Comparison of ENCODE assay signal across 20 cellular contexts in the genomic region with DNA sequence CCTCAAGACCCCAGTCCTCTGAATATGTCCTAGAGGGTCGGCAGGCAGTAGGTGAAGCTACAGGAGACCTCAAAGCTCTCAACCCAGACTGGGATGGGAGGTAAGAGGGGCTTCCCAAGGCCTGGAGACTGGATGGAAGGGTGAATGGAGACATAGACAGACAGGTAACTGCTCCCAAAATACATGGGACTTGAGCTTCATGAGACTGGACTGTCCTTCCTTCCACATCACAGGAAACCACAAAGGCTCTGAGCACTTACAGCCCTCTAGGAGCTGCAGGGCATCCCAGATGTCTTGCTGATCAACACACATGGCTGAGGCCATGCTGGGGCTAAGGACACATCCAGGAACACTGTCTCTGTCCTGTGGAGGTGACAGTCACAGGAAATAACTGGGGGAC. TPM values are rescaled to one million over a fixed set of nuclear protein-coding genes. Genes with fewer than 3 reads are reported as not detected.
"Had no signal": no experiment of that assay in that cellular context is flagged by ENCODE, and none has a peak within 500 bp of the region (broad histone marks: within the 10 kb centered on the region; RNA-seq: fewer than 3 reads in every experiment).

No MANE protein-coding gene starts in this region.

- H3K4me3 ChIP-seq: lung, prostate gland, suprapubic skin had no signal

- ATAC-seq: stimulated activated naive CD8-positive, alpha-beta T cell treated with anti-CD3 and anti-CD28 coated beads, Interleukin-15, amount 100 ng/mL, for 72 hours had no signal

- DNase-seq: activated CD4-positive, alpha-beta T cell treated with anti-CD3 and anti-CD28 coated beads for 48 hours; activated CD4-positive, CD25-positive, alpha-beta regulatory T cell; activated CD8-positive, alpha-beta T cell treated with anti-CD3 and anti-CD28 coated beads for 36 hours; activated naive CD4-positive, alpha-beta T cell treated with anti-CD3 and anti-CD28 coated beads for 36 hours; activated T-cell treated with anti-CD3 and anti-CD28 coated beads, Interleukin-2, amount 50 U/mL, for 4 hours; cerebellar nuclear complex; dermis blood vessel endothelial cell; effector memory CD4-positive, alpha-beta T cell; midbrain; nephron progenitor cell; nucleus accumbens; stimulated activated naive CD8-positive, alpha-beta T cell treated with anti-CD3 and anti-CD28 coated beads, Interleukin-15, amount 100 ng/mL, for 72 hours; SW 1271 had no signal

- H3K27me3 ChIP-seq: right atrium auricular region, suprapubic skin had no signal

- H3K27ac Mint-ChIP-seq: activated CD8-positive, alpha-beta T cell treated with anti-CD3 and anti-CD28 coated beads for 36 hours; activated naive CD4-positive, alpha-beta T cell treated with anti-CD3 and anti-CD28 coated beads for 36 hours; nephron progenitor cell; stimulated activated naive CD8-positive, alpha-beta T cell treated with anti-CD3 and anti-CD28 coated beads, Interleukin-15, amount 100 ng/mL, for 72 hours had no signal

- H3K4me1 ChIP-seq: prostate gland had no signal

- H3K9me3 Mint-ChIP-seq: activated CD8-positive, alpha-beta T cell treated with anti-CD3 and anti-CD28 coated beads for 36 hours; activated naive CD4-positive, alpha-beta T cell treated with anti-CD3 and anti-CD28 coated beads for 36 hours; activated T-cell treated with anti-CD3 and anti-CD28 coated beads, Interleukin-2, amount 50 U/mL, for 4 hours; stimulated activated naive CD8-positive, alpha-beta T cell treated with anti-CD3 and anti-CD28 coated beads, Interleukin-15, amount 100 ng/mL, for 72 hours had no signal

- H3K9me3 ChIP-seq: prostate gland, right atrium auricular region, suprapubic skin had no signal

- H3K36me3 ChIP-seq: prostate gland, right atrium auricular region had no signal

- H3K27ac ChIP-seq: prostate gland, right atrium auricular region, suprapubic skin had no signal

RNA-seq across cellular contexts. Expression of a gene that starts 11.6 kb away (rescaled TPM):
- total RNA-seq: activated CD8-positive, alpha-beta T cell treated with anti-CD3 and anti-CD28 coated beads for 36 hours; activated naive CD4-positive, alpha-beta T cell treated with anti-CD3 and anti-CD28 coated beads for 36 hours; fibroblast of villous mesenchyme had no signal

RNA-seq across cellular contexts. Expression of a gene that starts 31.6 kb away (rescaled TPM):
- total RNA-seq: activated CD8-positive, alpha-beta T cell treated with anti-CD3 and anti-CD28 coated beads for 36 hours; dermis blood vessel endothelial cell; fibroblast of villous mesenchyme had no signal

RNA-seq across cellular contexts. Expression of a gene that starts 37.2 kb away (rescaled TPM):
- total RNA-seq: activated naive CD4-positive, alpha-beta T cell treated with anti-CD3 and anti-CD28 coated beads for 36 hours; aorta; dermis blood vessel endothelial cell; skeletal muscle tissue; suprapubic skin had no signal
